In genomic region chr18:9870431-9871023, GRCh38 we compare ENCODE assay signal across 11 cellular contexts. TPM values are rescaled to one million over a fixed set of nuclear protein-coding genes. Genes with fewer than 3 reads are reported as not detected.
DNase-seq lines count a peak whose midpoint lies in the region; ATAC-seq and TF ChIP-seq lines count a peak whose summit lies in the region.
"Had no signal": no experiment of that assay in that cellular context is flagged by ENCODE, and none has a peak within 500 bp of the region (broad histone marks: within the 10 kb centered on the region; RNA-seq: fewer than 3 reads in every experiment).

No MANE protein-coding gene starts in this region.

- H2AFZ ChIP-seq in OCI-LY7 (ENCODE audit: low read length) (peak overlapping the region; percentile 21; the same call in 1 of the 2 replicates), fibroblast of lung (ENCODE audit: low read length) (peak overlapping the region; percentile 49), smooth muscle cell (ENCODE audit: low read depth) (no peak overlapping the region)

- CTCF ChIA-PET in OCI-LY7 (lab: Charles Lee; ENCODE audit: unreplicated experiment): no interaction called here

- peaks cover 6% of the 10 kb centered on the region for H3K4me1 ChIP-seq in OCI-LY7 (ENCODE audit: insufficient read depth, low read length, poor library complexity, severe bottlenecking)
- H3K4me1 ChIP-seq in fibroblast of lung (ENCODE audit: control insufficient read depth, extremely low read depth, insufficient read depth, low read length): peaks cover 12% of the 10 kb centered on the region
- H3K4me1 ChIP-seq in smooth muscle cell (ENCODE audit: low read depth): peaks cover 17% of the 10 kb centered on the region

- H3K9me2 ChIP-seq in OCI-LY7 (ENCODE audit: insufficient read depth, low read length): no peaks in the 10 kb centered on the region

- TF ChIP-seq CTCF in OCI-LY7 (conservative IDR thresholded peaks at IDR 0.05; ENCODE audit: low read length): no peak
- TF ChIP-seq CTCF in fibroblast of lung (conservative IDR thresholded peaks at IDR 0.05 in 1 of 2, IDR thresholded peaks at IDR 0.05 in 1 of 2; ENCODE audit: low read depth in 1 of 2, low read length in 2 of 2): no peak
- no peak for TF ChIP-seq CTCF in smooth muscle cell (IDR thresholded peaks at IDR 0.05; ENCODE audit: borderline replicate concordance, insufficient read depth, poor library complexity, severe bottlenecking)

- no TSS peak for BruUV-seq in OCI-LY7 (replicated peaks; lab: Mats Ljungman, UMichigan)

- peaks cover 22% of the 10 kb centered on the region for H3F3A ChIP-seq in smooth muscle cell (ENCODE audit: low read depth)

- WGBS in smooth muscle cell (ENCODE audit: low lambda C conversion rate): 31% methylated on average over 4 of the region's 4 CpGs

- intact Hi-C loops in OCI-LY7 (cut with micrococcal nuclease; ENCODE audit: unreplicated experiment): no loop called here

- H3K4me3 ChIP-seq in OCI-LY7 (ENCODE audit: low read depth, low read length, poor library complexity, severe bottlenecking): no peak overlapping the region
- no peak overlapping the region for H3K4me3 ChIP-seq in fibroblast of lung (replicated peaks in 1 of 4; ENCODE audit: control extremely low read depth in 1 of 4, insufficient read depth in 1 of 4, low read depth in 3 of 4, low read length in 4 of 4)
- H3K4me3 ChIP-seq in smooth muscle cell: no peak overlapping the region

- ATAC-seq in GM21723 (IDR thresholded peaks at IDR 0.05; ENCODE audit: unreplicated experiment): peak; percentile 32
- ATAC-seq: naive thymus-derived CD8-positive, alpha-beta T cell had no signal

- H3K36me3 ChIP-seq in OCI-LY7 (ENCODE audit: insufficient read depth, low read length) (no peaks in the 10 kb centered on the region), fibroblast of lung (ENCODE audit: control insufficient read depth, insufficient read depth, low read length) (no peaks in the 10 kb centered on the region), smooth muscle cell (ENCODE audit: low read depth) (no peaks in the 10 kb centered on the region)

- POLR2A ChIA-PET in OCI-LY7 (lab: Charles Lee): interaction anchor here (0.7 kb wide), 1 partner anchor 9 kb away, joined by 3 read pairs; no protein-coding TSS in a partner anchor

- H3K9me3 ChIP-seq in OCI-LY7 (ENCODE audit: low read length) (no peaks in the 10 kb centered on the region), fibroblast of lung (ENCODE audit: control insufficient read depth, insufficient read depth, low read depth, low read length) (no peaks in the 10 kb centered on the region), smooth muscle cell (replicated peaks; ENCODE audit: low read depth) (no peaks in the 10 kb centered on the region)

- no peak overlapping the region for H3K9ac ChIP-seq in fibroblast of lung (ENCODE audit: insufficient read depth, low read length)
- H3K9ac ChIP-seq in smooth muscle cell (ENCODE audit: low read depth): no peak overlapping the region

- H3K27ac ChIP-seq in OCI-LY7 (ENCODE audit: low read depth, low read length, poor library complexity, severe bottlenecking): no peak overlapping the region
- peak overlapping the region; percentile 73 for H3K27ac ChIP-seq in fibroblast of lung (ENCODE audit: insufficient read depth, low read length)
- peak overlapping the region; percentile 70 for H3K27ac ChIP-seq in smooth muscle cell (ENCODE audit: low read depth)

- H4K20me1 ChIP-seq in OCI-LY7 (ENCODE audit: insufficient read depth, low read length): no peaks in the 10 kb centered on the region
- no peaks in the 10 kb centered on the region for H4K20me1 ChIP-seq in fibroblast of lung (ENCODE audit: control insufficient read depth, extremely low read depth, insufficient read depth, low read length)
- no peaks in the 10 kb centered on the region for H4K20me1 ChIP-seq in smooth muscle cell (ENCODE audit: low read depth)

- no peak for DNase-seq in OCI-LY7 (ENCODE audit: low spot score)
- DNase-seq in fibroblast of lung (ENCODE audit: low read depth in 2 of 2): no peak
- DNase-seq in smooth muscle cell (lab: John Stamatoyannopoulos, UW; ENCODE audit: unreplicated experiment): no peak
- DNase-seq in OCI-M2 (lab: John Stamatoyannopoulos, UW; ENCODE audit: unreplicated experiment): no peak
- DNase-seq in activated CD4-positive, alpha-beta T cell treated with anti-CD3 and anti-CD28 coated beads for 48 hours: no peak
- no peak for DNase-seq in stimulated activated CD4-positive, alpha-beta T cell treated with anti-CD3 and anti-CD28 coated beads, Interleukin-2, amount 100 ng/mL, for 48 hours
- DNase-seq: activated CD8-positive, alpha-beta memory T cell treated with anti-CD3 and anti-CD28 coated beads, Interleukin-2, amount 50 U/mL, for 4 hours; naive thymus-derived CD8-positive, alpha-beta T cell; NCI-H2081 had no signal

- H3K27me3 ChIP-seq in fibroblast of lung (ENCODE audit: control insufficient read depth, insufficient read depth, low read length) (no peaks in the 10 kb centered on the region), smooth muscle cell (ENCODE audit: low read depth) (no peaks in the 10 kb centered on the region)

- H3K79me2 ChIP-seq in OCI-LY7 (ENCODE audit: insufficient read depth, low read depth, low read length): no peaks in the 10 kb centered on the region
- no peaks in the 10 kb centered on the region for H3K79me2 ChIP-seq in fibroblast of lung (ENCODE audit: control insufficient read depth, insufficient read depth, low read length)
- H3K79me2 ChIP-seq in smooth muscle cell (ENCODE audit: low read depth): no peaks in the 10 kb centered on the region

- H3K4me2 ChIP-seq in OCI-LY7 (ENCODE audit: low read length) (no peak overlapping the region), fibroblast of lung (ENCODE audit: extremely low read depth, insufficient read depth, low read length) (peak overlapping the region; percentile 23), smooth muscle cell (peak overlapping the region; percentile 56)

RNA-seq across cellular contexts. Expression of gene TXNDC2, which starts 15.2 kb away (rescaled TPM):
- total RNA-seq in OCI-LY7 (2014; rRNA removed; shearing (Covaris generic)): not detected in 2 replicates
- total RNA-seq in OCI-LY7 (2022) (not detected in 2 replicates), fibroblast of lung (not detected in 2 replicates), smooth muscle cell (0.58 and 0.94 TPM in 2 replicates)
- polyA plus RNA-seq in fibroblast of lung (0.11 and 0.15 TPM in 2 replicates), smooth muscle cell (1.1 TPM in 1 of 2 replicates, not detected in the other)
- polyA plus RNA-seq in fibroblast of lung (2012): 0.06 and 0.12 TPM in 2 replicates
- not detected in 2 replicates for polyA minus RNA-seq in fibroblast of lung (ENCODE audit: low replicate concordance)
- total RNA-seq: naive thymus-derived CD8-positive, alpha-beta T cell had no signal
- polyA plus RNA-seq: IgD-negative memory B cell; naive thymus-derived CD8-positive, alpha-beta T cell had no signal

RNA-seq across cellular contexts. Expression of gene VAPA, which starts 43.3 kb away (rescaled TPM):
- total RNA-seq in OCI-LY7 (2014; rRNA removed; shearing (Covaris generic)): 176 and 184 TPM in 2 replicates
- total RNA-seq in OCI-LY7 (2022): 139 and 151 TPM in 2 replicates
- total RNA-seq in fibroblast of lung: 181 and 235 TPM in 2 replicates
- 420 and 425 TPM in 2 replicates for polyA plus RNA-seq in fibroblast of lung
- 144 and 159 TPM in 2 replicates for polyA plus RNA-seq in fibroblast of lung (2012)
- 16.2 and 21.8 TPM in 2 replicates for polyA minus RNA-seq in fibroblast of lung (ENCODE audit: low replicate concordance)
- 350 and 386 TPM in 2 replicates for total RNA-seq in smooth muscle cell
- polyA plus RNA-seq in smooth muscle cell: 315 and 334 TPM in 2 replicates
